ENCODE assay signal across 16 cellular contexts in genomic region chr3:19688767-19689166, GRCh38.
DNase-seq lines count a peak whose midpoint lies in the region; ATAC-seq and TF ChIP-seq lines count a peak whose summit lies in the region.
"Had no signal": no experiment of that assay in that cellular context is flagged by ENCODE, and none has a peak within 500 bp of the region (broad histone marks: within the 10 kb centered on the region; RNA-seq: fewer than 3 reads in every experiment).

No MANE protein-coding gene starts in this region.

- peak; percentile 78 for ATAC-seq in HG02759 (IDR thresholded peaks at IDR 0.05; ENCODE audit: unreplicated experiment)
- ATAC-seq: right lobe of liver; stimulated activated naive B cell treated with anti-CD40 and anti-IgM and Interleukin-4, amounts not matched to agents 10 μg/mL and 1 μg/mL and 100 μg/mL, for 72 hours had no signal

- H3K4me3 ChIP-seq in NT2/D1 (ENCODE audit: insufficient read length, low read depth) (no peak overlapping the region), neural progenitor cell (no peak overlapping the region)
- H3K4me3 ChIP-seq: breast epithelium, right lobe of liver had no signal

- no peaks in the 10 kb centered on the region for H3K36me3 Mint-ChIP-seq in neural progenitor cell

- no peaks in the 10 kb centered on the region for H3K79me2 ChIP-seq in neural progenitor cell (ENCODE audit: low read depth)

- H3K27me3 ChIP-seq in NT2/D1 (ENCODE audit: insufficient read depth, insufficient read length) (no peaks in the 10 kb centered on the region), neural progenitor cell (no peaks in the 10 kb centered on the region)
- H3K27me3 ChIP-seq: breast epithelium, right lobe of liver had no signal

- H3K27ac Mint-ChIP-seq in neural progenitor cell, result no peak overlapping the region
- H3K27ac Mint-ChIP-seq: CD4-positive, alpha-beta T cell; nephron progenitor cell; stimulated activated naive B cell treated with anti-CD40 and anti-IgM and Interleukin-4, amounts not matched to agents 10 μg/mL and 1 μg/mL and 100 μg/mL, for 72 hours had no signal

- H3K4me3 Mint-ChIP-seq in neural progenitor cell, result no peak overlapping the region
- H3K4me3 Mint-ChIP-seq: CD4-positive, alpha-beta T cell; nephron progenitor cell; stimulated activated naive B cell treated with anti-CD40 and anti-IgM and Interleukin-4, amounts not matched to agents 10 μg/mL and 1 μg/mL and 100 μg/mL, for 72 hours had no signal

- H3K27ac ChIP-seq in neural progenitor cell, result no peak overlapping the region
- H3K27ac ChIP-seq: breast epithelium, right lobe of liver had no signal

- no peaks in the 10 kb centered on the region for H4K20me1 ChIP-seq in neural progenitor cell (ENCODE audit: low read depth)

- H2AFZ ChIP-seq in neural progenitor cell (replicated peaks), result no peak overlapping the region

- TF ChIP-seq CTCF in GM13976 (IDR thresholded peaks at IDR 0.05; ENCODE audit: borderline replicate concordance, control extremely low read depth, extremely low read depth, insufficient read depth, missing control alignments), result peak; percentile 13
- peak; percentile 24 for TF ChIP-seq CTCF in neural progenitor cell (IDR thresholded peaks at IDR 0.05)

- no peak overlapping the region for H3K4me2 ChIP-seq in neural progenitor cell
- H3K4me2 ChIP-seq: SK-N-SH had no signal

- H3K9ac ChIP-seq in NT2/D1 (ENCODE audit: insufficient read length, low read depth) (no peak overlapping the region), neural progenitor cell (no peak overlapping the region)
- H3K9ac ChIP-seq: SK-N-SH had no signal

- H3F3A ChIP-seq in neural progenitor cell (ENCODE audit: low read depth), result no peaks in the 10 kb centered on the region

- H3K27me3 Mint-ChIP-seq in neural progenitor cell (ENCODE audit: insufficient read depth, low read depth), result peaks cover 5% of the 10 kb centered on the region
- H3K27me3 Mint-ChIP-seq: CD4-positive, alpha-beta T cell had no signal

- DNase-seq in GM13976 (ENCODE audit: low spot score) (no peak), NT2/D1 (ENCODE audit: low read depth, low spot score) (peak; percentile 43), neural progenitor cell (ENCODE audit: low spot score) (peak; percentile 3), DMS153 treated with DMSO at 0.1 percent for 48 hours (lab: John Stamatoyannopoulos, UW; ENCODE audit: unreplicated experiment) (no peak), activated gamma-delta T cell (lab: John Stamatoyannopoulos, UW) (no peak)
- no peak for DNase-seq in stimulated activated CD4-positive, alpha-beta T cell treated with anti-CD3 and anti-CD28 coated beads, Interleukin-1b, Interleukin-23, amount 100 ng/mL, for 48 hours
- DNase-seq: activated naive CD4-positive, alpha-beta T cell treated with Interleukin-2 at 50 U/mL for 16 hours; CD4-positive, alpha-beta T cell; GF-D8; NCI-H2081 treated with DMSO at 0.1 percent for 48 hours; nephron progenitor cell; right lobe of liver; SK-N-SH; stimulated activated naive B cell treated with anti-CD40 and anti-IgM and Interleukin-4, amounts not matched to agents 10 μg/mL and 1 μg/mL and 100 μg/mL, for 72 hours had no signal

- H3K36me3 ChIP-seq in NT2/D1 (ENCODE audit: insufficient read depth, insufficient read length, low read length) (no peaks in the 10 kb centered on the region), neural progenitor cell (no peaks in the 10 kb centered on the region)
- H3K36me3 ChIP-seq: breast epithelium, right lobe of liver had no signal

- H3K4me1 ChIP-seq in NT2/D1 (ENCODE audit: insufficient read depth, insufficient read length), result peaks cover 3% of the 10 kb centered on the region
- H3K4me1 ChIP-seq in neural progenitor cell, result no peaks in the 10 kb centered on the region
- H3K4me1 ChIP-seq: breast epithelium, right lobe of liver had no signal

- in situ Hi-C loops in GM13976 (cut with MboI; ENCODE audit: low sequenced_read_pairs, unreplicated experiment), result no loop called here

- H3K9me3 Mint-ChIP-seq in neural progenitor cell, result peaks cover 20% of the 10 kb centered on the region

- no peaks in the 10 kb centered on the region for H3K4me1 Mint-ChIP-seq in neural progenitor cell
- H3K4me1 Mint-ChIP-seq: nephron progenitor cell had no signal

- no peaks in the 10 kb centered on the region; the same call in 1 of the 2 replicates for H3K9me3 ChIP-seq in NT2/D1 (ENCODE audit: insufficient read depth, low read length)
- peaks cover 6% of the 10 kb centered on the region for H3K9me3 ChIP-seq in neural progenitor cell (ENCODE audit: low read depth)
- H3K9me3 ChIP-seq: right lobe of liver, SK-N-SH had no signal

Comparison
In these comparisons a context has a peak if more than half of its experiments do, and no peak if none do; other contexts are left out.
1. DNase-seq: peak in NT2/D1 (single experiment) and neural progenitor cell (single experiment); none in GM13976 (single experiment), stimulated activated CD4-positive, alpha-beta T cell treated with anti-CD3 and anti-CD28 coated beads, Interleukin-1b, Interleukin-23, amount 100 ng/mL, for 48 hours (single experiment), DMS153 treated with DMSO at 0.1 percent for 48 hours (single experiment) and activated gamma-delta T cell (single experiment).